In the genomic region with DNA sequence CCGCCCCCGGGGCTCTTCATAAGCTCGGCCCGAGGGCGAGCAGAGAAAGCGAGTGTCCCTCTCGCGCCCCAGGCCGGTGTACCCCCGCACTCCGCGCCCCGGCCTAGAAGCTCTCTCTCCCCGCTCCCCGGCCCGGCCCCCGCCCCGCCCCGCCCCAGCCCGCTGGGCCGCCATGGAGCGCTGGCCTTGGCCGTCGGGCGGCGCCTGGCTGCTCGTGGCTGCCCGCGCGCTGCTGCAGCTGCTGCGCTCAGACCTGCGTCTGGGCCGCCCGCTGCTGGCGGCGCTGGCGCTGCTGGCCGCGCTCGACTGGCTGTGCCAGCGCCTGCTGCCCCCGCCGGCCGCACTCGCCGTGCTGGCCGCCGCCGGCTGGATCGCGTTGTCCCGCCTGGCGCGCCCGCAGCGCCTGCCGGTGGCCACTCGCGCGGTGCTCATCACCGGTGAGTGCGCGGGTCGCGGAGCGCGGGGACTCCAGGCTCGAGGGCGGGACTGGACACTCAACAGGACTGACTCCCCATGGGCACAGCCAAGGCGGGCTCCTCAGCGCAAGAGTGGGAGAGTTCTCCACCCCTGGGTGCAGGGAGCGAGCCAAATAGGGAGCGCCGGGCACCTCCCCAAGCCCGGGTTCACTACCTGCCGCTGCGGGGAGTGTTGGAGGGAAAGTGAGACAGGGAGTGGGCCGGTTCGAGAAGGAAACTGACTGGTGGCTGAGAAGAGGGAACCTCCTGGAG, we compare ENCODE assay signal across 8 cellular contexts. TPM values are rescaled to one million over a fixed set of nuclear protein-coding genes. Genes with fewer than 3 reads are reported as not detected.
DNase-seq lines count a peak whose midpoint lies in the region; ATAC-seq, FAIRE-seq and TF ChIP-seq lines count a peak whose summit lies in the region.

A gene (plus strand): TSS at position 45 of the 728 bp plus-strand sequence. CDS start 128 bp downstream, at position 173.

- peak within 1 kb of the TSS; percentile 83 for H3K4me3 Mint-ChIP-seq in central memory CD8-positive, alpha-beta T cell
- H3K4me3 Mint-ChIP-seq in stimulated activated effector memory CD8-positive, alpha-beta T cell treated with anti-CD3 and anti-CD28 coated beads, Interleukin-12 subunit alpha, Interleukin-12 subunit beta, amount 100 ng/mL, for 72 hours = peak within 1 kb of the TSS; percentile 75

- H3K4me1 Mint-ChIP-seq in central memory CD8-positive, alpha-beta T cell = peaks cover 5% of the 10 kb centered on the region
- H3K4me1 Mint-ChIP-seq in stimulated activated effector memory CD8-positive, alpha-beta T cell treated with anti-CD3 and anti-CD28 coated beads, Interleukin-12 subunit alpha, Interleukin-12 subunit beta, amount 100 ng/mL, for 72 hours = peaks cover 11% of the 10 kb centered on the region

- intact Hi-C loops in left colon (cut with DNase I, micrococcal nuclease) = no loop called here

- ATAC-seq in SK-N-SH treated with all-trans-retinoic acid at 6 μM for 48 hours = peak; percentile 74
- ATAC-seq in central memory CD8-positive, alpha-beta T cell (replicated peaks; ENCODE audit: extremely low read depth, poor library complexity, severe bottlenecking) = no peak
- peak; percentile 50 for ATAC-seq in left colon
- ATAC-seq in stimulated activated effector memory CD8-positive, alpha-beta T cell treated with anti-CD3 and anti-CD28 coated beads, Interleukin-12 subunit alpha, Interleukin-12 subunit beta, amount 100 ng/mL, for 72 hours = peak; percentile 61
- ATAC-seq in HG02981 (IDR thresholded peaks at IDR 0.05; ENCODE audit: unreplicated experiment) = no peak
- no peak for ATAC-seq in HG03045 (IDR thresholded peaks at IDR 0.05; ENCODE audit: unreplicated experiment)

- no peak for TF ChIP-seq POLR2A in H54 (IDR thresholded peaks at IDR 0.05; ENCODE audit: low read depth, low read length)

- peaks cover 44% of the 10 kb centered on the region for H3K27me3 Mint-ChIP-seq in central memory CD8-positive, alpha-beta T cell

- no peak within 1 kb of the TSS for H3K27ac Mint-ChIP-seq in central memory CD8-positive, alpha-beta T cell (ENCODE audit: low read depth)
- no peak within 1 kb of the TSS for H3K27ac Mint-ChIP-seq in stimulated activated effector memory CD8-positive, alpha-beta T cell treated with anti-CD3 and anti-CD28 coated beads, Interleukin-12 subunit alpha, Interleukin-12 subunit beta, amount 100 ng/mL, for 72 hours

- DNase-seq in AG20443 (ENCODE audit: low spot score) (peak; percentile 84), H54 (ENCODE audit: insufficient read length, low spot score) (peak; percentile 52), left colon (peak; percentile 79 to 85)
- no peak for DNase-seq in central memory CD8-positive, alpha-beta T cell (ENCODE audit: low spot score in 2 of 2)
- DNase-seq in stimulated activated effector memory CD8-positive, alpha-beta T cell treated with anti-CD3 and anti-CD28 coated beads, Interleukin-12 subunit alpha, Interleukin-12 subunit beta, amount 100 ng/mL, for 72 hours (ENCODE audit: low spot score in 2 of 2) = peak in 1 of 2 donors; percentile 61

- no peak for FAIRE-seq in H54 (lab: Jason Lieb, UNC)

- no peaks in the 10 kb centered on the region for H3K9me3 Mint-ChIP-seq in central memory CD8-positive, alpha-beta T cell
- H3K9me3 Mint-ChIP-seq in stimulated activated effector memory CD8-positive, alpha-beta T cell treated with anti-CD3 and anti-CD28 coated beads, Interleukin-12 subunit alpha, Interleukin-12 subunit beta, amount 100 ng/mL, for 72 hours = no peaks in the 10 kb centered on the region

- H3K36me3 Mint-ChIP-seq in central memory CD8-positive, alpha-beta T cell (ENCODE audit: insufficient read depth) = peaks cover 2% of the 10 kb centered on the region
- no peaks in the 10 kb centered on the region for H3K36me3 Mint-ChIP-seq in stimulated activated effector memory CD8-positive, alpha-beta T cell treated with anti-CD3 and anti-CD28 coated beads, Interleukin-12 subunit alpha, Interleukin-12 subunit beta, amount 100 ng/mL, for 72 hours

TF ChIP-seq in SK-N-SH treated with all-trans-retinoic acid at 6 μM for 48 hours, 23 proteins besides CTCF, POLR2A, EP300 and RAD21:
- TF ChIP-seq, protein P1, sequence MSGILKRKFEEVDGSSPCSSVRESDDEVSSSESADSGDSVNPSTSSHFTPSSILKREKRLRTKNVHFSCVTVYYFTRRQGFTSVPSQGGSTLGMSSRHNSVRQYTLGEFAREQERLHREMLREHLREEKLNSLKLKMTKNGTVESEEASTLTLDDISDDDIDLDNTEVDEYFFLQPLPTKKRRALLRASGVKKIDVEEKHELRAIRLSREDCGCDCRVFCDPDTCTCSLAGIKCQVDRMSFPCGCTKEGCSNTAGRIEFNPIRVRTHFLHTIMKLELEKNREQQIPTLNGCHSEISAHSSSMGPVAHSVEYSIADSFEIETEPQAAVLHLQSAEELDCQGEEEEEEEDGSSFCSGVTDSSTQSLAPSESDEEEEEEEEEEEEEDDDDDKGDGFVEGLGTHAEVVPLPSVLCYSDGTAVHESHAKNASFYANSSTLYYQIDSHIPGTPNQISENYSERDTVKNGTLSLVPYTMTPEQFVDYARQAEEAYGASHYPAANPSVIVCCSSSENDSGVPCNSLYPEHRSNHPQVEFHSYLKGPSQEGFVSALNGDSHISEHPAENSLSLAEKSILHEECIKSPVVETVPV (CRISPR knock-in tag; IDR thresholded peaks at IDR 0.05) = no peak
- no peak for TF ChIP-seq TOX (CRISPR knock-in tag; IDR thresholded peaks at IDR 0.05; ENCODE audit: borderline replicate concordance)
- TF ChIP-seq TCF4 (CRISPR knock-in tag; IDR thresholded peaks at IDR 0.05; ENCODE audit: borderline replicate concordance) = no peak
- no peak for TF ChIP-seq ZNF8 (CRISPR knock-in tag; IDR thresholded peaks at IDR 0.05)
- TF ChIP-seq BACH2 (CRISPR knock-in tag; IDR thresholded peaks at IDR 0.05; ENCODE audit: borderline replicate concordance) = no peak
- TF ChIP-seq ISL1 (CRISPR knock-in tag; IDR thresholded peaks at IDR 0.05) = no peak

RNA-seq across cellular contexts. Expression of the gene that starts here (rescaled TPM):
- total RNA-seq in left colon = 1,000 to 10,000 TPM in 1 of 2 donors, 100 to 1,000 TPM in 1; 723 to 1,005 TPM

Comparison
In these comparisons a context has a peak if more than half of its experiments do, and no peak if none do; other contexts are left out.
1. DNase-seq: peak in AG20443 (single experiment), H54 (single experiment) and left colon (2 of 2); none in central memory CD8-positive, alpha-beta T cell (0 of 2).
2. ATAC-seq: peak in SK-N-SH treated with all-trans-retinoic acid at 6 μM for 48 hours (single experiment), left colon (single experiment) and stimulated activated effector memory CD8-positive, alpha-beta T cell treated with anti-CD3 and anti-CD28 coated beads, Interleukin-12 subunit alpha, Interleukin-12 subunit beta, amount 100 ng/mL, for 72 hours (single experiment); none in central memory CD8-positive, alpha-beta T cell (single experiment), HG02981 (single experiment) and HG03045 (single experiment).